16 cellular contexts compared by ENCODE assay signal in genomic region chr1:62109124-62109523, GRCh38.
DNase-seq lines count a peak whose midpoint lies in the region; ATAC-seq and TF ChIP-seq lines count a peak whose summit lies in the region.
"Had no signal": no experiment of that assay in that cellular context is flagged by ENCODE, and none has a peak within 500 bp of the region (broad histone marks: within the 10 kb centered on the region; RNA-seq: fewer than 3 reads in every experiment).

No MANE protein-coding gene starts in this region.

- ATAC-seq in Panc1 (no peak), psoas muscle (no peak)
- ATAC-seq: CD8-positive, alpha-beta T cell had no signal

- no peaks in the 10 kb centered on the region for H3K4me1 ChIP-seq in HEK293 (ENCODE audit: control insufficient read depth, insufficient read depth, low read length)
- no peaks in the 10 kb centered on the region for H3K4me1 ChIP-seq in Panc1 (ENCODE audit: control insufficient read depth, insufficient read depth, low read length)
- peaks cover 15% of the 10 kb centered on the region for H3K4me1 ChIP-seq in psoas muscle
- H3K4me1 ChIP-seq: BLaER1 treated with 17β-estradiol and CSF1 and Interleukin-3, amounts not matched to agents 10 nM and 100 nM; Caco-2 had no signal

- H3K27ac ChIP-seq in HEK293 (ENCODE audit: extremely low read depth, low read depth, low read length) (no peak overlapping the region), Panc1 (ENCODE audit: low read length) (no peak overlapping the region), psoas muscle (peak overlapping the region; percentile 60)
- H3K27ac ChIP-seq: BLaER1 treated with 17β-estradiol and CSF1 and Interleukin-3, amounts not matched to agents 10 nM and 100 nM; C4-2B had no signal

- CTCF ChIA-PET in HEK293 (lab: Yijun Ruan, JAX), result interaction anchor here (0.8 kb wide), 1 partner anchor 22 kb away, joined by 4 read pairs; no protein-coding TSS in a partner anchor
- CTCF ChIA-PET in Panc1 (lab: Charles Lee), result no interaction called here

- no peaks in the 10 kb centered on the region for H3K27me3 ChIP-seq in Panc1 (ENCODE audit: control insufficient read depth, insufficient read depth, low read length)
- H3K27me3 ChIP-seq in psoas muscle (ENCODE audit: insufficient read depth in 3 of 3, low read length in 2 of 3), result no peaks in the 10 kb centered on the region
- H3K27me3 ChIP-seq: BLaER1 treated with 17β-estradiol and CSF1 and Interleukin-3, amounts not matched to agents 10 nM and 100 nM had no signal

- H3K4me3 ChIP-seq in HEK293 (ENCODE audit: low read depth, low read length) (no peak overlapping the region), Panc1 (ENCODE audit: low read depth in 2 of 2, low read length in 2 of 2) (no peak overlapping the region), psoas muscle (no peak overlapping the region)
- H3K4me3 ChIP-seq: BLaER1 treated with 17β-estradiol and CSF1 and Interleukin-3, amounts not matched to agents 10 nM and 100 nM had no signal

- TF ChIP-seq CTCF in HEK293 (tag by site-specific recombination; IDR thresholded peaks at IDR 0.05) (no peak), Panc1 (IDR thresholded peaks at IDR 0.05) (no peak), psoas muscle (IDR thresholded peaks at IDR 0.05) (no peak)

- intact Hi-C loops in Panc1 (cut with micrococcal nuclease; ENCODE audit: unreplicated experiment), result no loop called here
- intact Hi-C loops in psoas muscle (cut with DNase I), result no loop called here

- H3K9me3 ChIP-seq in HEK293 (ENCODE audit: control insufficient read depth, insufficient read depth, low read depth, low read length) (no peaks in the 10 kb centered on the region), Panc1 (ENCODE audit: control insufficient read depth, insufficient read depth, low read depth, low read length) (no peaks in the 10 kb centered on the region), psoas muscle (no peaks in the 10 kb centered on the region)
- H3K9me3 ChIP-seq: BLaER1 treated with 17β-estradiol and CSF1 and Interleukin-3, amounts not matched to agents 10 nM and 100 nM; Caco-2 had no signal

- 63 to 77% (median 69%) methylated on average over 5 of the region's 5 CpGs for WGBS in psoas muscle, 3 donors

- TSS peak; percentile 32 for BruUV-seq in Panc1 (replicated peaks; lab: Mats Ljungman, UMichigan)

- POLR2A ChIA-PET in HEK293 (lab: Yijun Ruan, JAX), result no interaction called here
- POLR2A ChIA-PET in Panc1 (lab: Charles Lee), result no interaction called here

- in situ Hi-C loops in Panc1 (cut with HindIII; ENCODE audit: low pct_unique_long_range_greater_than_20kb, low sequenced_read_pairs), result no loop called here

- DNase-seq in Panc1 (ENCODE audit: low read depth, low spot score), result no peak
- DNase-seq in psoas muscle, result no peak
- DNase-seq in NCI-H2081 (lab: John Stamatoyannopoulos, UW), result no peak
- DNase-seq in AG08395 (ENCODE audit: low spot score), result no peak
- DNase-seq: 8988T; ACHN; AML-193; Caco-2; Calu3; CD4-positive, alpha-beta T cell; CD8-positive, alpha-beta T cell; DMS79 treated with DMSO at 0.1 percent for 48 hours; GF-D8 had no signal

- H3K36me3 ChIP-seq in HEK293 (ENCODE audit: control insufficient read depth in 2 of 2, insufficient read depth in 1 of 2, low read length in 2 of 2), result no peaks in the 10 kb centered on the region
- no peaks in the 10 kb centered on the region for H3K36me3 ChIP-seq in Panc1 (ENCODE audit: control insufficient read depth, insufficient read depth, low read length)
- H3K36me3 ChIP-seq in psoas muscle (ENCODE audit: insufficient read depth in 1 of 2, low read depth in 1 of 2), result peaks cover 0 to 9% of the 10 kb centered on the region in 2 donors
- H3K36me3 ChIP-seq: BLaER1 treated with 17β-estradiol and CSF1 and Interleukin-3, amounts not matched to agents 10 nM and 100 nM had no signal

TF ChIP-seq in HEK293, 187 proteins besides CTCF, POLR2A, EP300 and RAD21:
- TF ChIP-seq ZNF837 (tag by site-specific recombination; IDR thresholded peaks at IDR 0.05), result no peak
- peak; percentile 57 for TF ChIP-seq ATF2 (tag by site-specific recombination; IDR thresholded peaks at IDR 0.05; ENCODE audit: low read depth)
